8 cellular contexts compared by ENCODE assay signal in genomic region chr5:36643841-36644240, GRCh38. TPM values are rescaled to one million over a fixed set of nuclear protein-coding genes. Genes with fewer than 3 reads are reported as not detected.
"Had no signal": no experiment of that assay in that cellular context is flagged by ENCODE, and none has a peak within 500 bp of the region (broad histone marks: within the 10 kb centered on the region; RNA-seq: fewer than 3 reads in every experiment).

No MANE protein-coding gene starts in this region.

RNA-seq across cellular contexts. Expression of gene SLC1A3, which starts 37.4 kb away (rescaled TPM):
- total RNA-seq: activated CD4-positive, alpha-beta memory T cell treated with anti-CD3 and anti-CD28 coated beads, Interleukin-2, amount 10 ng/mL, durations not matched to agents 7 days and 5 days; activated CD4-positive, alpha-beta T cell treated with anti-CD3 and anti-CD28 coated beads, Interleukin-2, amount 10 ng/mL, durations not matched to agents 24 days and 14 days; activated CD4-positive, alpha-beta T cell treated with anti-CD3 and anti-CD28 coated beads, Interleukin-2, amount 10 ng/mL, durations not matched to agents 7 days and 5 days; activated CD8-positive, alpha-beta memory T cell treated with anti-CD3 and anti-CD28 coated beads, Interleukin-2, amount 10 ng/mL, durations not matched to agents 7 days and 5 days; activated CD8-positive, alpha-beta T cell treated with anti-CD3 and anti-CD28 coated beads, Interleukin-2, amount 10 ng/mL, durations not matched to agents 7 days and 5 days; T-helper 1 cell treated with Interleukin-12 subunit alpha and Interleukin-12 subunit beta and Interleukin-4 antibody, amounts not matched to agents 30 ng/mL and 1 ng/mL, for 36 hours; T-helper 17 cell; T-helper 2 cell treated with Interferon-gamma antibody and Interleukin-4, amounts not matched to agents 100 ng/mL and 5 ng/mL, for 36 hours had no signal
